Comparison of ENCODE assay signal across 21 cellular contexts in the genomic region with DNA sequence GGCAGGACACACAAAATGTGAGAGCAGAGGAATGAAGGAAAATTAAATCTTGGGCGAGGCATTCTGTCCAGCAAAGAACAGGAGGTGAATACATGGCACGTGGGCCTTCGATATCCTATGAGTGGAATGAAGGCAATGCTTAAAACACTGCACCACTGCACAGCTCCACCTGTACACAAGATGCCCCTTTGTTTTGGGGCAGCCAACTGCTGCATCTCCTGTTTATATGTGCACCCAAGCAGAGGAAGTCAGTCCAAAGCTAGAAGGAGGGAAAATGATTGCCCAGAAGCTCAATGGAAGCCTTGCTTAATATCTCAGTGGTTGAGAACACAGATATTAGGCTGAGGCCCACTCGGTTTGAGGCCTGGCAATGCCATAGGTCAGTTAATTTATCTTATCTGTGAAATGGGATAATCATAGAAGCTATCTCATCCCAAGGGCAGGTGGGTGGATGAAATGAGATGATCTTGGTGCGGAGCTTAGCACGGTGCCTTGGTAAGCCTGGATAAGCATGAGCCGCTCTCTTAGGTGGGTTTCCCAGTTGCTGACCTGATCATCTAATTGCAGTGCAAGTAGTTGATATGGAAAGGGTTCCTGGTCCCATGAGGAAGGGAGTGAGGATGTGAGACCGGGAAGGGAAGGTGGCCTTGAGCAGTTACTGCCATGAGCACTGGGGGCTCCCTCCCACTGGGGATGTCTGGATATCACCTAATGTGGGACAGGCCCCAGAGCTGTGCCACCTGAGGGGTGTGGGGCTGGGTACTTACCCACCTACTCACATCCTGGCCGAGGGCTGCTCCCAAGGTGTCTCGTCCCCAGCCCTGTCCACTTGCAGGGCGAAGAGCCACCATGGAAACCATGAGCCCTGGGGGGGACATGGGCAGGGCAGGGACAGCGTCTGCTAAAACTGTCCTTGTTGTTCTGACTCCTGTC. TPM values are rescaled to one million over a fixed set of nuclear protein-coding genes. Genes with fewer than 3 reads are reported as not detected.
"Had no signal": no experiment of that assay in that cellular context is flagged by ENCODE, and none has a peak within 500 bp of the region (broad histone marks: within the 10 kb centered on the region; RNA-seq: fewer than 3 reads in every experiment).

No MANE protein-coding gene starts in this region.

- FAIRE-seq: urothelium cell line had no signal

- H3K27ac ChIP-seq: ascending aorta, gastrocnemius medialis, heart right ventricle, left lung, psoas muscle, thoracic aorta had no signal

- H3K27me3 ChIP-seq: ascending aorta, gastrocnemius medialis, heart right ventricle, left lung, stomach had no signal

- H3K36me3 ChIP-seq: ascending aorta, gastrocnemius medialis, heart right ventricle, left lung, stomach, thoracic aorta had no signal

- H3K9me3 ChIP-seq: ascending aorta, gastrocnemius medialis, heart right ventricle, left lung, psoas muscle, stomach, thoracic aorta had no signal

- H3K4me3 ChIP-seq: ascending aorta, gastrocnemius medialis, heart right ventricle, left lung, psoas muscle, stomach, thoracic aorta had no signal

- DNase-seq: activated CD4-positive, alpha-beta T cell treated with anti-CD3 and anti-CD28 coated beads, Interleukin-2, amount 50 U/mL, for 4 hours; activated CD4-positive, CD25-positive, alpha-beta regulatory T cell treated with anti-CD3 and anti-CD28 coated beads, Interleukin-2, amount 50 U/mL, for 72 hours; activated naive CD4-positive, alpha-beta T cell treated with anti-CD3 and anti-CD28 coated beads, Interleukin-2, amount 10 ng/mL, durations not matched to agents 7 days and 5 days; activated T-cell treated with anti-CD3 and anti-CD28 coated beads for 4 hours; erythroblast; gastrocnemius medialis; left lung; mammary epithelial cell; naive thymus-derived CD8-positive, alpha-beta T cell; occipital lobe; psoas muscle; stimulated activated CD4-positive, alpha-beta T cell treated with anti-CD3 and anti-CD28 coated beads, Interleukin-1b, Interleukin-23, amount 100 ng/mL, for 48 hours; stomach; T-helper 9 cell had no signal

- H3K4me1 ChIP-seq: gastrocnemius medialis, left lung, psoas muscle had no signal

- ATAC-seq: activated T-helper 17 cell treated with anti-CD3 and anti-CD28 coated beads, Interleukin-2, amount 50 U/mL, for 72 hours; gastrocnemius medialis; left lung; naive thymus-derived CD8-positive, alpha-beta T cell; psoas muscle; sciatic nerve had no signal

RNA-seq across cellular contexts. Expression of gene BANF2, which starts 9.9 kb away (rescaled TPM):
- total RNA-seq: activated T-helper 17 cell treated with anti-CD3 and anti-CD28 coated beads, Interleukin-2, amount 50 U/mL, for 72 hours; ascending aorta; gastrocnemius medialis; heart right ventricle; left lung; mammary epithelial cell; mucosa of gallbladder; naive thymus-derived CD8-positive, alpha-beta T cell; occipital lobe; psoas muscle; sciatic nerve; stomach; thoracic aorta had no signal
- polyA plus RNA-seq: heart right ventricle; mammary epithelial cell; naive thymus-derived CD8-positive, alpha-beta T cell; psoas muscle; stomach had no signal
